In the genomic region with DNA sequence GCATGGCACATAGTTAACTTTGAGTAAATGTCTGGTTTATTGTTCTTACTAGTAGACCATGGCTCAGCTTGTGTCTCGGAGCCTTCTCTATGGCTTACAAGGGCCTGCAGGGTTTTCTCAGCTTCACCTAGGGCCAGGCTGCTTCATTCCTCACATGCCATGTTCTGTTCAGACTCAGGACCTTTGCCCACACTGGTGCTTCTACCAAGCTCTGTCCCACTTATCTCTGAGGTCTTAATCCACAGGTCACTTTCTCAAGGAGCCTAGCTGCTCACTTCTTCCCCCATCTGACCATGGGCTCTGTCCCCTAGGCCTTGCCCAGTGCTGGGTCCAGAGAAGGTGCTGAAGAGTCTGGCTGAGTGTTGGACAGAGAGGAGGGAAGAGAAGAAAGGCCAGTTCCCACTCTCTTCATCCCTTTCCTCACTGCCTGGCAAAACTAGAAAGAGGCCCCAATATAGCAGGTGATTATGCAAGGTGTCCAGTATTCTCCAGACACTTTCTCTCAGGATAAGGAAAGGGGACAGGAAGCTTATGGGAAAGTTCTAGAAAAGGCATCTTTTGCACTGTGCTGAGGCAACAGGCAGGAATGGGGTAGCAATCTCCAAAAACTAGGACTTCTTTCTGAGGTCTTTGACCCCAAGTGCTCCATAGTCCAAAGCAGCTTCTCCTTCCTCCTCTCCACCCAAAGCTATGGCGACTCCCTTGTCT, we compare ENCODE assay signal across 10 cellular contexts. TPM values are rescaled to one million over a fixed set of nuclear protein-coding genes. Genes with fewer than 3 reads are reported as not detected.
DNase-seq lines count a peak whose midpoint lies in the region; ATAC-seq, FAIRE-seq and TF ChIP-seq lines count a peak whose summit lies in the region.
"Had no signal": no experiment of that assay in that cellular context is flagged by ENCODE, and none has a peak within 500 bp of the region (broad histone marks: within the 10 kb centered on the region; RNA-seq: fewer than 3 reads in every experiment).

No MANE protein-coding gene starts in this region.

- peak overlapping the region; percentile 23 for H3K27ac ChIP-seq in hepatocyte

- intact Hi-C loops in activated CD4-positive, alpha-beta memory T cell treated with anti-CD3 and anti-CD28 coated beads for 36 hours (cut with micrococcal nuclease) = no loop called here

- no peak overlapping the region for H3K4me2 ChIP-seq in hepatocyte

- H4K20me1 ChIP-seq in hepatocyte (ENCODE audit: insufficient read depth, poor library complexity, severe bottlenecking) = peaks cover 55% of the 10 kb centered on the region

- peaks cover 53% of the 10 kb centered on the region for H3K4me1 ChIP-seq in hepatocyte (ENCODE audit: insufficient read depth)

- peaks cover 82% of the 10 kb centered on the region for H3K4me1 Mint-ChIP-seq in activated CD4-positive, alpha-beta T cell treated with anti-CD3 and anti-CD28 coated beads, Interleukin-2, amount 10 ng/mL, durations not matched to agents 7 days and 5 days
- H3K4me1 Mint-ChIP-seq in activated CD4-positive, alpha-beta memory T cell treated with anti-CD3 and anti-CD28 coated beads for 36 hours (ENCODE audit: low read depth) = peaks cover 87% of the 10 kb centered on the region
- peaks cover 60 to 92% of the 10 kb centered on the region in 2 donors for H3K4me1 Mint-ChIP-seq in stimulated activated naive B cell treated with anti-CD40 and anti-IgM and Interleukin-4, amounts not matched to agents 10 μg/mL and 1 μg/mL and 100 μg/mL, for 72 hours

- no peaks in the 10 kb centered on the region for H3K36me3 ChIP-seq in hepatocyte (replicated peaks; ENCODE audit: insufficient read depth, low read depth)

- ATAC-seq in stimulated activated naive B cell treated with anti-CD40 and anti-IgM and Interleukin-4, amounts not matched to agents 10 μg/mL and 1 μg/mL and 100 μg/mL, for 72 hours (replicated peaks) = no peak

- peak overlapping the region; percentile 3 for H3K4me3 Mint-ChIP-seq in activated CD4-positive, alpha-beta T cell treated with anti-CD3 and anti-CD28 coated beads, Interleukin-2, amount 10 ng/mL, durations not matched to agents 7 days and 5 days
- no peak overlapping the region for H3K4me3 Mint-ChIP-seq in activated CD4-positive, alpha-beta memory T cell treated with anti-CD3 and anti-CD28 coated beads for 36 hours
- peak overlapping the region; percentile 41 to 45 for H3K4me3 Mint-ChIP-seq in stimulated activated naive B cell treated with anti-CD40 and anti-IgM and Interleukin-4, amounts not matched to agents 10 μg/mL and 1 μg/mL and 100 μg/mL, for 72 hours

- no peak overlapping the region for H3K4me3 ChIP-seq in hepatocyte

- no peaks in the 10 kb centered on the region for H3K27me3 Mint-ChIP-seq in activated CD4-positive, alpha-beta T cell treated with anti-CD3 and anti-CD28 coated beads, Interleukin-2, amount 10 ng/mL, durations not matched to agents 7 days and 5 days
- no peaks in the 10 kb centered on the region for H3K27me3 Mint-ChIP-seq in activated CD4-positive, alpha-beta memory T cell treated with anti-CD3 and anti-CD28 coated beads for 36 hours
- no peaks in the 10 kb centered on the region for H3K27me3 Mint-ChIP-seq in stimulated activated naive B cell treated with anti-CD40 and anti-IgM and Interleukin-4, amounts not matched to agents 10 μg/mL and 1 μg/mL and 100 μg/mL, for 72 hours

- no peaks in the 10 kb centered on the region for H3K9me3 ChIP-seq in hepatocyte (ENCODE audit: low read depth)

- TF ChIP-seq CTCF in hepatocyte (IDR thresholded peaks at IDR 0.05; ENCODE audit: poor library complexity) = no peak

- H3K27ac Mint-ChIP-seq in activated CD4-positive, alpha-beta T cell treated with anti-CD3 and anti-CD28 coated beads, Interleukin-2, amount 10 ng/mL, durations not matched to agents 7 days and 5 days = peak overlapping the region; percentile 99
- H3K27ac Mint-ChIP-seq in activated CD4-positive, alpha-beta memory T cell treated with anti-CD3 and anti-CD28 coated beads for 36 hours = peak overlapping the region; percentile 84
- peak overlapping the region; percentile 89 for H3K27ac Mint-ChIP-seq in stimulated activated naive B cell treated with anti-CD40 and anti-IgM and Interleukin-4, amounts not matched to agents 10 μg/mL and 1 μg/mL and 100 μg/mL, for 72 hours

- H3K79me2 ChIP-seq in hepatocyte = peaks cover 100% of the 10 kb centered on the region

- H2AFZ ChIP-seq in hepatocyte = no peak overlapping the region

- no peaks in the 10 kb centered on the region for H3K27me3 ChIP-seq in hepatocyte

- CTCF ChIA-PET in activated CD4-positive, alpha-beta T cell treated with anti-CD3 and anti-CD28 coated beads, Interleukin-2, amount 10 ng/mL, durations not matched to agents 7 days and 5 days (lab: Charles Lee) = interaction anchor here (0.9 to 6.6 kb wide), 7 partner anchors 15 to 65 kb away, joined by 3 to 64 read pairs (median 4); partner anchors contain the start of gene BCL2L1
- CTCF ChIA-PET in activated CD4-positive, alpha-beta memory T cell treated with anti-CD3 and anti-CD28 coated beads for 36 hours (lab: Charles Lee) = interaction anchor here (1.0 to 6.2 kb wide), 4 partner anchors 40 to 65 kb away, joined by 3 to 75 read pairs (median 18); partner anchors contain the start of gene BCL2L1

- DNase-seq in activated CD4-positive, alpha-beta T cell treated with anti-CD3 and anti-CD28 coated beads, Interleukin-2, amount 10 ng/mL, durations not matched to agents 7 days and 5 days = no peak
- no peak for DNase-seq in activated CD4-positive, alpha-beta T cell treated with anti-CD3 and anti-CD28 coated beads, Interleukin-2, amount 50 U/mL, for 4 hours
- no peak for DNase-seq in activated CD4-positive, alpha-beta memory T cell treated with anti-CD3 and anti-CD28 coated beads for 36 hours
- DNase-seq in hepatocyte (ENCODE audit: low spot score) = no peak
- DNase-seq in stimulated activated naive B cell treated with anti-CD40 and anti-IgM and Interleukin-4, amounts not matched to agents 10 μg/mL and 1 μg/mL and 100 μg/mL, for 72 hours = no peak
- no peak for DNase-seq in activated effector memory CD4-positive, alpha-beta T cell treated with anti-CD3 and anti-CD28 coated beads, Interleukin-2, amount 50 U/mL, for 16 hours
- DNase-seq in MV-4-11 (lab: John Stamatoyannopoulos, UW) = no peak
- no peak for DNase-seq in frontal cortex (ENCODE audit: low spot score in 2 of 2)
- DNase-seq: NCI-H1105 had no signal

- 90% methylated on average over 2 of the region's 2 CpGs for WGBS in hepatocyte (ENCODE audit: low lambda C conversion rate, missing lambda C conversion rate)

- POLR2A ChIA-PET in activated CD4-positive, alpha-beta T cell treated with anti-CD3 and anti-CD28 coated beads, Interleukin-2, amount 10 ng/mL, durations not matched to agents 7 days and 5 days (lab: Charles Lee) = no interaction called here
- POLR2A ChIA-PET in activated CD4-positive, alpha-beta memory T cell treated with anti-CD3 and anti-CD28 coated beads for 36 hours (lab: Charles Lee) = interaction anchor here (3.7 kb wide), 1 partner anchor 40 kb away, joined by 30 read pairs; no protein-coding TSS in a partner anchor

- no peak for FAIRE-seq in frontal cortex (lab: Jason Lieb, UNC)

- no peaks in the 10 kb centered on the region for H3K9me3 Mint-ChIP-seq in activated CD4-positive, alpha-beta T cell treated with anti-CD3 and anti-CD28 coated beads, Interleukin-2, amount 10 ng/mL, durations not matched to agents 7 days and 5 days
- H3K9me3 Mint-ChIP-seq in activated CD4-positive, alpha-beta memory T cell treated with anti-CD3 and anti-CD28 coated beads for 36 hours = no peaks in the 10 kb centered on the region
- no peaks in the 10 kb centered on the region for H3K9me3 Mint-ChIP-seq in stimulated activated naive B cell treated with anti-CD40 and anti-IgM and Interleukin-4, amounts not matched to agents 10 μg/mL and 1 μg/mL and 100 μg/mL, for 72 hours

- no peaks in the 10 kb centered on the region for H3K9me2 ChIP-seq in hepatocyte (replicated peaks; ENCODE audit: insufficient read depth)

- peaks cover 66% of the 10 kb centered on the region for H3K36me3 Mint-ChIP-seq in activated CD4-positive, alpha-beta T cell treated with anti-CD3 and anti-CD28 coated beads, Interleukin-2, amount 10 ng/mL, durations not matched to agents 7 days and 5 days (ENCODE audit: low read depth)
- peaks cover 55% of the 10 kb centered on the region for H3K36me3 Mint-ChIP-seq in activated CD4-positive, alpha-beta memory T cell treated with anti-CD3 and anti-CD28 coated beads for 36 hours
- peaks cover 54 to 78% of the 10 kb centered on the region in 2 donors for H3K36me3 Mint-ChIP-seq in stimulated activated naive B cell treated with anti-CD40 and anti-IgM and Interleukin-4, amounts not matched to agents 10 μg/mL and 1 μg/mL and 100 μg/mL, for 72 hours

RNA-seq across cellular contexts. Expression of gene COX4I2, which starts 40.0 kb away (rescaled TPM):
- total RNA-seq in activated CD4-positive, alpha-beta T cell treated with anti-CD3 and anti-CD28 coated beads, Interleukin-2, amount 10 ng/mL, durations not matched to agents 7 days and 5 days = not detected
- not detected for total RNA-seq in activated CD4-positive, alpha-beta memory T cell treated with anti-CD3 and anti-CD28 coated beads for 36 hours
- total RNA-seq in hepatocyte = 0.68 and 3.6 TPM in 2 replicates
- 0.37 and 3.3 TPM in 2 replicates for polyA plus RNA-seq in hepatocyte
- total RNA-seq in frontal cortex = 1.2 TPM
- polyA plus RNA-seq: AG04450 had no signal

RNA-seq across cellular contexts. Expression of gene BCL2L1, which starts 45.0 kb away (rescaled TPM):
- total RNA-seq in activated CD4-positive, alpha-beta T cell treated with anti-CD3 and anti-CD28 coated beads, Interleukin-2, amount 10 ng/mL, durations not matched to agents 7 days and 5 days = 10 to 100 TPM; 57.1 to 58.8 TPM
- total RNA-seq in activated CD4-positive, alpha-beta memory T cell treated with anti-CD3 and anti-CD28 coated beads for 36 hours = 100 to 1,000 TPM; 126 to 129 TPM
- 139 and 145 TPM in 2 replicates for total RNA-seq in hepatocyte
- 104 and 108 TPM in 2 replicates for polyA plus RNA-seq in hepatocyte
- total RNA-seq in frontal cortex = 32.6 TPM
